Comparison of ENCODE assay signal across 16 cellular contexts in the genomic region with DNA sequence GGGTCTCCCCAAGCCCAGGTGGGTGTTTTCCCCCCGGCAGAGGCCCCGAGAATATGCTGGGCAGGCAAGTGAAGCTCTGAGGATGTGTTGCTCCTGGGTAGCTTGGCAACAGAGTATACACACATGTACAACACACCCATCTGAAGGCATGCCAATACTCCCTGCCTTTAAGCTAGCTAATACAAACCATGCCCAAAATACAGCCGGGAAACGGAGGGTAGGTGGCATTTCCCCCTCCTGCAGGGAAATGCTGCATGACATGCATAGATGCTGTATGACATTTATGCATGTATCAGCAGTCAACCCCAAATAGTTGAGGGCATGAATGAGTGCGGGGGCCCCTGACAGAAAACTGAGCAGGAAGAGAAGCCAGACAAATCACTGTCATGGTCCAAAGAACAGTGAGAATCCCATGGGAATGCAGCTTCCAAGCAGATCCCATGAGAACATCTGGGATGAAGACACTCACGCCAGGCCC.
DNase-seq lines count a peak whose midpoint lies in the region; ATAC-seq and TF ChIP-seq lines count a peak whose summit lies in the region.
"Had no signal": no experiment of that assay in that cellular context is flagged by ENCODE, and none has a peak within 500 bp of the region (broad histone marks: within the 10 kb centered on the region; RNA-seq: fewer than 3 reads in every experiment).

No MANE protein-coding gene starts in this region.

- peaks cover 6% of the 10 kb centered on the region for H3K27me3 Mint-ChIP-seq in brain
- H3K27me3 Mint-ChIP-seq in WTC11 (ENCODE audit: low read depth), result no peaks in the 10 kb centered on the region
- H3K27me3 Mint-ChIP-seq: activated CD4-positive, alpha-beta memory T cell treated with anti-CD3 and anti-CD28 coated beads, Interleukin-2, amount 10 ng/mL, durations not matched to agents 7 days and 5 days had no signal

- H3K27ac ChIP-seq in right atrium auricular region (peak overlapping the region; percentile 35 to 62), rectal smooth muscle tissue (ENCODE audit: low read depth, low read length) (peak overlapping the region; percentile 44)
- H3K27ac ChIP-seq: epithelial cell of prostate had no signal

- ATAC-seq in WTC11, result no peak
- ATAC-seq: naive thymus-derived CD8-positive, alpha-beta T cell had no signal

- H3K27me3 ChIP-seq in right atrium auricular region, result no peaks in the 10 kb centered on the region
- no peaks in the 10 kb centered on the region for H3K27me3 ChIP-seq in rectal smooth muscle tissue (ENCODE audit: control insufficient read depth, insufficient read depth, low read length)
- H3K27me3 ChIP-seq in H7 (ENCODE audit: control insufficient read depth, insufficient read depth, low read length), result no peaks in the 10 kb centered on the region
- H3K27me3 ChIP-seq: tibial nerve had no signal

- H3K4me3 Mint-ChIP-seq in brain, result no peak overlapping the region
- H3K4me3 Mint-ChIP-seq in WTC11, result no peak overlapping the region
- H3K4me3 Mint-ChIP-seq: activated CD4-positive, alpha-beta memory T cell treated with anti-CD3 and anti-CD28 coated beads, Interleukin-2, amount 10 ng/mL, durations not matched to agents 7 days and 5 days; naive thymus-derived CD8-positive, alpha-beta T cell had no signal

- peak; percentile 94 for DNase-seq in AG10803 (ENCODE audit: low read depth)
- DNase-seq in right atrium auricular region (ENCODE audit: low spot score), result peak; percentile 66
- no peak for DNase-seq in H7
- no peak for DNase-seq in GM10248 (ENCODE audit: extremely low spot score)
- no peak for DNase-seq in WTC11 (ENCODE audit: low spot score)
- no peak for DNase-seq in Kasumi-1 (lab: John Stamatoyannopoulos, UW)
- DNase-seq: activated CD4-positive, alpha-beta memory T cell treated with anti-CD3 and anti-CD28 coated beads, Interleukin-2, amount 10 ng/mL, durations not matched to agents 7 days and 5 days; activated effector memory CD4-positive, alpha-beta T cell treated with anti-CD3 and anti-CD28 coated beads, Interleukin-2, amount 50 U/mL, for 16 hours; naive thymus-derived CD8-positive, alpha-beta T cell; NCI-H1694 treated with DMSO at 0.1 percent for 48 hours; NCI-H774; T1000 had no signal

- H3K4me1 ChIP-seq in right atrium auricular region, result peaks cover 0 to 30% of the 10 kb centered on the region in 2 donors
- H3K4me1 ChIP-seq in rectal smooth muscle tissue (ENCODE audit: control insufficient read depth, insufficient read depth, low read length), result peaks cover 14% of the 10 kb centered on the region

- H3K4me3 ChIP-seq in AG10803 (ENCODE audit: low read length) (no peak overlapping the region), right atrium auricular region (no peak overlapping the region), rectal smooth muscle tissue (ENCODE audit: low read length) (no peak overlapping the region), H7 (ENCODE audit: insufficient read depth, low read depth, low read length) (no peak overlapping the region)
- H3K4me3 ChIP-seq: tibial nerve had no signal

- no peak overlapping the region for H3K9ac ChIP-seq in rectal smooth muscle tissue (ENCODE audit: low read length)

- CTCF ChIA-PET in GM10248 (lab: Yijun Ruan, JAX), result interaction anchor here (0.9 kb wide), 1 partner anchor 12 kb away, joined by 3 read pairs; no protein-coding TSS in a partner anchor
- CTCF ChIA-PET in WTC11 (lab: Charles Lee), result no interaction called here

- H3K36me3 Mint-ChIP-seq in brain (no peaks in the 10 kb centered on the region), WTC11 (peaks cover 3% of the 10 kb centered on the region; the same call in 1 of the 2 replicates)

- H3K36me3 ChIP-seq in right atrium auricular region (no peaks in the 10 kb centered on the region), rectal smooth muscle tissue (ENCODE audit: control insufficient read depth, insufficient read depth, low read length) (no peaks in the 10 kb centered on the region), H7 (replicated peaks; ENCODE audit: control insufficient read depth, insufficient read depth, low read length) (no peaks in the 10 kb centered on the region)
- H3K36me3 ChIP-seq: tibial nerve had no signal

- no peaks in the 10 kb centered on the region for H3K9me3 ChIP-seq in right atrium auricular region
- H3K9me3 ChIP-seq: tibial nerve had no signal

- no peak for TF ChIP-seq CTCF in AG10803 (conservative IDR thresholded peaks at IDR 0.05; ENCODE audit: low read length)
- TF ChIP-seq CTCF in brain (conservative IDR thresholded peaks at IDR 0.05), result no peak
- TF ChIP-seq CTCF in right atrium auricular region (IDR thresholded peaks at IDR 0.05), result no peak
- no peak for TF ChIP-seq CTCF in GM10248 (IDR thresholded peaks at IDR 0.05; ENCODE audit: control extremely low read depth, extremely low read depth, low read depth, missing control alignments)
- TF ChIP-seq CTCF in WTC11 (IDR thresholded peaks at IDR 0.05), result no peak

- POLR2A ChIA-PET in GM10248 (lab: Yijun Ruan, JAX), result no interaction called here
- POLR2A ChIA-PET in WTC11 (lab: Charles Lee), result no interaction called here

- H3K4me1 Mint-ChIP-seq in brain (peaks cover 58% of the 10 kb centered on the region), WTC11 (peaks cover 29% of the 10 kb centered on the region)
- H3K4me1 Mint-ChIP-seq: activated CD4-positive, alpha-beta memory T cell treated with anti-CD3 and anti-CD28 coated beads, Interleukin-2, amount 10 ng/mL, durations not matched to agents 7 days and 5 days had no signal

- H3K27ac Mint-ChIP-seq in brain, result peak overlapping the region in 4 of 5 experiments; percentile 44 to 93 (median 70)
- no peak overlapping the region for H3K27ac Mint-ChIP-seq in WTC11
- H3K27ac Mint-ChIP-seq: activated CD4-positive, alpha-beta memory T cell treated with anti-CD3 and anti-CD28 coated beads, Interleukin-2, amount 10 ng/mL, durations not matched to agents 7 days and 5 days; naive thymus-derived CD8-positive, alpha-beta T cell had no signal

- H3K9me3 Mint-ChIP-seq in brain, result peaks cover 0 to 3% (median 0%) of the 10 kb centered on the region in 5 experiments
- peaks cover 9% of the 10 kb centered on the region for H3K9me3 Mint-ChIP-seq in WTC11
- H3K9me3 Mint-ChIP-seq: activated CD4-positive, alpha-beta memory T cell treated with anti-CD3 and anti-CD28 coated beads, Interleukin-2, amount 10 ng/mL, durations not matched to agents 7 days and 5 days; naive thymus-derived CD8-positive, alpha-beta T cell had no signal

TF ChIP-seq in WTC11, 78 proteins besides CTCF, POLR2A, EP300 and RAD21:
- TF ChIP-seq ZNF138 (CRISPR knock-in tag; conservative IDR thresholded peaks at IDR 0.05) (no peak), ATF1 (CRISPR knock-in tag; IDR thresholded peaks at IDR 0.05) (no peak), KAT7 (CRISPR knock-in tag; IDR thresholded peaks at IDR 0.05; ENCODE audit: borderline replicate concordance) (no peak), EMX1 (CRISPR knock-in tag; IDR thresholded peaks at IDR 0.05) (no peak), ZBTB43 (CRISPR knock-in tag; IDR thresholded peaks at IDR 0.05) (no peak), E2F1 (CRISPR knock-in tag; IDR thresholded peaks at IDR 0.05) (no peak), ETV6 (CRISPR knock-in tag; IDR thresholded peaks at IDR 0.05) (no peak), NR3C1 (CRISPR knock-in tag; conservative IDR thresholded peaks at IDR 0.05; ENCODE audit: low read depth) (no peak), RORB (CRISPR knock-in tag; IDR thresholded peaks at IDR 0.05) (no peak), CREB1 (CRISPR knock-in tag; IDR thresholded peaks at IDR 0.05) (no peak), CREM (CRISPR knock-in tag; IDR thresholded peaks at IDR 0.05) (no peak)
- TF ChIP-seq, protein P1, sequence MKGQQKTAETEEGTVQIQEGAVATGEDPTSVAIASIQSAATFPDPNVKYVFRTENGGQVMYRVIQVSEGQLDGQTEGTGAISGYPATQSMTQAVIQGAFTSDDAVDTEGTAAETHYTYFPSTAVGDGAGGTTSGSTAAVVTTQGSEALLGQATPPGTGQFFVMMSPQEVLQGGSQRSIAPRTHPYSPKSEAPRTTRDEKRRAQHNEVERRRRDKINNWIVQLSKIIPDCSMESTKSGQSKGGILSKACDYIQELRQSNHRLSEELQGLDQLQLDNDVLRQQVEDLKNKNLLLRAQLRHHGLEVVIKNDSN (CRISPR knock-in tag; IDR thresholded peaks at IDR 0.05), result no peak
- TF ChIP-seq, protein P2, sequence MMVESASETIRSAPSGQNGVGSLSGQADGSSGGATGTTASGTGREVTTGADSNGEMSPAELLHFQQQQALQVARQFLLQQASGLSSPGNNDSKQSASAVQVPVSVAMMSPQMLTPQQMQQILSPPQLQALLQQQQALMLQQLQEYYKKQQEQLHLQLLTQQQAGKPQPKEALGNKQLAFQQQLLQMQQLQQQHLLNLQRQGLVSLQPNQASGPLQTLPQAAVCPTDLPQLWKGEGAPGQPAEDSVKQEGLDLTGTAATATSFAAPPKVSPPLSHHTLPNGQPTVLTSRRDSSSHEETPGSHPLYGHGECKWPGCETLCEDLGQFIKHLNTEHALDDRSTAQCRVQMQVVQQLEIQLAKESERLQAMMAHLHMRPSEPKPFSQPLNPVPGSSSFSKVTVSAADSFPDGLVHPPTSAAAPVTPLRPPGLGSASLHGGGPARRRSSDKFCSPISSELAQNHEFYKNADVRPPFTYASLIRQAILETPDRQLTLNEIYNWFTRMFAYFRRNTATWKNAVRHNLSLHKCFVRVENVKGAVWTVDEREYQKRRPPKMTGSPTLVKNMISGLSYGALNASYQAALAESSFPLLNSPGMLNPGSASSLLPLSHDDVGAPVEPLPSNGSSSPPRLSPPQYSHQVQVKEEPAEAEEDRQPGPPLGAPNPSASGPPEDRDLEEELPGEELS (CRISPR knock-in tag; IDR thresholded peaks at IDR 0.05), result no peak

Comparison
In these comparisons a context has a peak if more than half of its experiments do, and no peak if none do; other contexts are left out.
1. DNase-seq: peak in AG10803 (single experiment) and right atrium auricular region (single experiment); none in H7 (single experiment), GM10248 (single experiment), WTC11 (single experiment) and Kasumi-1 (0 of 2).